Comparison of ENCODE assay signal across 8 cellular contexts in genomic region chr7:128425851-128426250, GRCh38. TPM values are rescaled to one million over a fixed set of nuclear protein-coding genes. Genes with fewer than 3 reads are reported as not detected.
DNase-seq lines count a peak whose midpoint lies in the region; ATAC-seq and TF ChIP-seq lines count a peak whose summit lies in the region.

No MANE protein-coding gene starts in this region.

- DNase-seq in Calu3 (peak; percentile 80), HuH-7 (ENCODE audit: low spot score) (peak; percentile 66), RPMI8226 (peak; percentile 80), glomerular visceral epithelial cell (ENCODE audit: extremely low spot score) (peak; percentile 65), progenitor cell of endocrine pancreas (ENCODE audit: low spot score, unreplicated experiment) (peak; percentile 62)
- peak; percentile 61 for DNase-seq in activated effector memory CD4-positive, alpha-beta T cell treated with Interleukin-2 at 50 U/mL for 16 hours

- no peak for ATAC-seq in GM18517 (IDR thresholded peaks at IDR 0.05; ENCODE audit: unreplicated experiment)
- ATAC-seq in HG02970 (IDR thresholded peaks at IDR 0.05; ENCODE audit: low FRiP score, unreplicated experiment): no peak

- H3K27me3 Mint-ChIP-seq in Calu3 (ENCODE audit: unreplicated experiment) (no peaks in the 10 kb centered on the region), progenitor cell of endocrine pancreas (peaks cover 7% of the 10 kb centered on the region)

- intact Hi-C loops in Calu3 (cut with micrococcal nuclease; ENCODE audit: unreplicated experiment): loop anchor here (1.0 kb wide), 1 partner anchor 28 kb away; no protein-coding TSS in a partner anchor

- H3K36me3 Mint-ChIP-seq in Calu3 (ENCODE audit: insufficient read depth, unreplicated experiment) (peaks cover 5% of the 10 kb centered on the region), progenitor cell of endocrine pancreas (ENCODE audit: insufficient read depth) (no peaks in the 10 kb centered on the region)

- no peak overlapping the region for H3K27ac Mint-ChIP-seq in Calu3 (ENCODE audit: unreplicated experiment)
- no peak overlapping the region for H3K27ac Mint-ChIP-seq in progenitor cell of endocrine pancreas

- CTCF ChIA-PET in Calu3 (lab: Charles Lee): interaction anchor here (0.6 to 3.5 kb wide), 4 partner anchors 26 to 300 kb away, joined by 3 to 63 read pairs (median 12); no protein-coding TSS in a partner anchor

- H3K9me3 Mint-ChIP-seq in Calu3 (ENCODE audit: low read depth, unreplicated experiment) (no peaks in the 10 kb centered on the region), progenitor cell of endocrine pancreas (ENCODE audit: low read depth) (no peaks in the 10 kb centered on the region)

- H3K4me1 Mint-ChIP-seq in Calu3 (ENCODE audit: low read depth, unreplicated experiment) (peaks cover 7% of the 10 kb centered on the region), progenitor cell of endocrine pancreas (ENCODE audit: low read depth) (no peaks in the 10 kb centered on the region)

- H3K4me3 Mint-ChIP-seq in Calu3 (ENCODE audit: low read depth, unreplicated experiment) (no peak overlapping the region), progenitor cell of endocrine pancreas (ENCODE audit: low read depth) (no peak overlapping the region)

- no TSS peak for BruUV-seq in Calu3 (replicated peaks; lab: Mats Ljungman, UMichigan)

- TF ChIP-seq CTCF in Calu3 (IDR thresholded peaks at IDR 0.05; ENCODE audit: unreplicated experiment) (peak; percentile 84), progenitor cell of endocrine pancreas (IDR thresholded peaks at IDR 0.05; ENCODE audit: unreplicated experiment) (peak; percentile 83)

RNA-seq across cellular contexts. Expression of gene IMPDH1, which starts 16.1 kb away (rescaled TPM):
- total RNA-seq in Calu3 (2022): 57.1 and 57.3 TPM in 2 replicates
- 23.4 and 28.4 TPM in 2 replicates for total RNA-seq in progenitor cell of endocrine pancreas

RNA-seq across cellular contexts. Expression of gene HILPDA, which starts 29.8 kb away (rescaled TPM):
- 14.5 and 17.4 TPM in 2 replicates for total RNA-seq in Calu3 (2022)
- 36.8 TPM in 2 replicates for total RNA-seq in progenitor cell of endocrine pancreas

RNA-seq across cellular contexts. Expression of gene METTL2B, which starts 50.7 kb away (rescaled TPM):
- total RNA-seq in Calu3 (2022): 29.7 and 30.0 TPM in 2 replicates
- 36.9 and 37.0 TPM in 2 replicates for total RNA-seq in progenitor cell of endocrine pancreas
